Comparison of ENCODE assay signal across 9 cellular contexts in the genomic region with DNA sequence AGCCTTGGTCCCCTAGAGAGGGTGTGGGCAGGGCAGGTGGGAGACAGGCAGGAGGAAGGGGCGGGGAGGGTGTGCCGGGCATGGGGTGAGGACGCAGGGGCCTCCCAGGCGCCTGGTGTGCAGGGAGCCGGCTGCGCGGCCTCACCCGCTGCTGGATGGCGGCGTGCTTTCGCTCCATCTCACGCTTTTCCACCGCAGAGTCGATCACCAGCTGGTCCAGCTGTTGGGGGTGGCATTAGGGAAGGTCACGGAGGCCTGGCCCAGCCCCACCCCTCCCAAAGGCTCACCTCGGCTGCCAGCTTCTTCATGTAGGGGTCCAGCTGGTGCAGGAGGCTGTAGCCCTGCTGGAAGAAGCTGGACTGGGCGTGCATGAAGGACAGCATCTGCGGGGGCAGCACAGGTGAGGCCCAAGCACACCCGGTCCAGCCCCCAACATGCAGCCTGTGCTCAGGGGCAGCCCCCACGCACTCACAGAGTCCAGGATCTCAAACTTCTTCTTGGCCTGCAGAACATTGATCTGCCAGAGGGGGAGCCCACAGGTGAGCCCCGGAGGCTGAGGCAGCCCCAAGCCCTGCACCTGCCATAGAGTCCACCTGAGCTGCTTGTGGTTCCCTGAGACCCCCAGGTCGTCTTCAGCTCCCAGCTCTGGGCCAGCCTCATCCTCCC. TPM values are rescaled to one million over a fixed set of nuclear protein-coding genes. Genes with fewer than 3 reads are reported as not detected.
A peak's percentile ranks its signal among the peaks of the same experiment; 100 is the strongest.
DNase-seq lines count a peak whose midpoint lies in the region; ATAC-seq and TF ChIP-seq lines count a peak whose summit lies in the region.
"Had no signal": no experiment of that assay in that cellular context is flagged by ENCODE, and none has a peak within 500 bp of the region (broad histone marks: within the 10 kb centered on the region; RNA-seq: fewer than 3 reads in every experiment).

No MANE protein-coding gene starts in this region.

- H3K27ac Mint-ChIP-seq in T-helper 17 cell, result no peak overlapping the region

- no peaks in the 10 kb centered on the region for H3K27me3 Mint-ChIP-seq in T-helper 17 cell

- peaks cover 19% of the 10 kb centered on the region for H4K20me1 ChIP-seq in hepatocyte (ENCODE audit: insufficient read depth, poor library complexity, severe bottlenecking)

- H3K4me2 ChIP-seq in hepatocyte, result no peak overlapping the region

- H3K4me1 Mint-ChIP-seq in T-helper 17 cell, result no peaks in the 10 kb centered on the region

- peaks cover 19% of the 10 kb centered on the region for H3K79me2 ChIP-seq in hepatocyte

- TF ChIP-seq CTCF in AG10803 (conservative IDR thresholded peaks at IDR 0.05; ENCODE audit: low read length), result peak; percentile 14; the same call in 1 of the 2 replicates
- TF ChIP-seq CTCF in GM12872 (IDR thresholded peaks at IDR 0.05; ENCODE audit: insufficient read depth, low read depth, low read length), result peak; percentile 73
- TF ChIP-seq CTCF in hepatocyte (IDR thresholded peaks at IDR 0.05; ENCODE audit: poor library complexity), result peak; percentile 22

- 81% methylated on average over 9 of the region's 22 CpGs for WGBS in hepatocyte (ENCODE audit: low lambda C conversion rate, missing lambda C conversion rate)

- H3K9me3 ChIP-seq in T-helper 17 cell (ENCODE audit: control insufficient read depth, low read length, poor library complexity, severe bottlenecking), result no peaks in the 10 kb centered on the region
- H3K9me3 ChIP-seq in hepatocyte (ENCODE audit: low read depth), result no peaks in the 10 kb centered on the region

- peaks cover 9% of the 10 kb centered on the region for H3K4me1 ChIP-seq in hepatocyte (ENCODE audit: insufficient read depth)

- H3K9me2 ChIP-seq in hepatocyte (replicated peaks; ENCODE audit: insufficient read depth), result no peaks in the 10 kb centered on the region

- DNase-seq in AG10803 (ENCODE audit: low read depth) (no peak), T-helper 17 cell (no peak), hepatocyte (ENCODE audit: low spot score) (no peak), putamen (ENCODE audit: low spot score) (no peak), amniotic stem cell (lab: John Stamatoyannopoulos, UW) (no peak)
- DNase-seq: activated gamma-delta T cell treated with Interleukin-2 at 50 U/mL for 16 hours had no signal

- ATAC-seq in T-helper 17 cell (peak; percentile 76), HG02798 (IDR thresholded peaks at IDR 0.05; ENCODE audit: poor library complexity, unreplicated experiment) (no peak), HG02884 (IDR thresholded peaks at IDR 0.05; ENCODE audit: unreplicated experiment) (no peak)

- no peak overlapping the region for H2AFZ ChIP-seq in hepatocyte

- no peak overlapping the region for H3K4me3 ChIP-seq in AG10803 (ENCODE audit: low read length)
- H3K4me3 ChIP-seq in hepatocyte, result no peak overlapping the region

- no peak overlapping the region for H3K4me3 Mint-ChIP-seq in T-helper 17 cell

- no peaks in the 10 kb centered on the region for H3K36me3 Mint-ChIP-seq in T-helper 17 cell (ENCODE audit: low read depth)

- no peaks in the 10 kb centered on the region for H3K27me3 ChIP-seq in hepatocyte

- H3K27ac ChIP-seq in hepatocyte, result no peak overlapping the region

- no peaks in the 10 kb centered on the region for H3K36me3 ChIP-seq in hepatocyte (replicated peaks; ENCODE audit: insufficient read depth, low read depth)

RNA-seq across cellular contexts. Expression of a gene that starts 7.9 kb away (rescaled TPM):
- total RNA-seq in T-helper 17 cell (10 to 100 TPM; 63.5 to 66.2 TPM), hepatocyte (50.9 and 56.0 TPM in 2 replicates)
- 87.1 and 108 TPM in 2 replicates for polyA plus RNA-seq in hepatocyte

RNA-seq across cellular contexts. Expression of a gene that starts 8.6 kb away (rescaled TPM):
- 10 to 100 TPM; 10.6 to 14.9 TPM for total RNA-seq in T-helper 17 cell
- total RNA-seq in hepatocyte, result 27.7 and 36.2 TPM in 2 replicates
- 27.4 and 37.2 TPM in 2 replicates for polyA plus RNA-seq in hepatocyte

RNA-seq across cellular contexts. Expression of a gene that starts 19.6 kb away (rescaled TPM):
- total RNA-seq in T-helper 17 cell (1 to 10 TPM; 4.6 to 8.0 TPM), hepatocyte (1.0 and 1.8 TPM in 2 replicates)
- polyA plus RNA-seq in hepatocyte, result 3.5 and 3.9 TPM in 2 replicates

RNA-seq across cellular contexts. Expression of a gene that starts 24.6 kb away (rescaled TPM):
- total RNA-seq in T-helper 17 cell, result 100 to 1,000 TPM; 130 to 132 TPM
- 72.1 and 80.6 TPM in 2 replicates for total RNA-seq in hepatocyte
- polyA plus RNA-seq in hepatocyte, result 73.7 and 80.4 TPM in 2 replicates

RNA-seq across cellular contexts. Expression of a gene that starts 24.8 kb away (rescaled TPM):
- total RNA-seq in T-helper 17 cell, result 10 to 100 TPM; 14.3 to 15.7 TPM
- 12.8 and 22.9 TPM in 2 replicates for total RNA-seq in hepatocyte
- polyA plus RNA-seq in hepatocyte, result 43.2 and 45.6 TPM in 2 replicates

Comparison
In these comparisons a context has a peak if more than half of its experiments do, and no peak if none do; other contexts are left out.
1. CTCF ChIP-seq: peak in every context shown above with its lines; median percentile 73 in GM12872; 22 in hepatocyte; 14 in AG10803.